8 cellular contexts compared by ENCODE assay signal in the genomic region with DNA sequence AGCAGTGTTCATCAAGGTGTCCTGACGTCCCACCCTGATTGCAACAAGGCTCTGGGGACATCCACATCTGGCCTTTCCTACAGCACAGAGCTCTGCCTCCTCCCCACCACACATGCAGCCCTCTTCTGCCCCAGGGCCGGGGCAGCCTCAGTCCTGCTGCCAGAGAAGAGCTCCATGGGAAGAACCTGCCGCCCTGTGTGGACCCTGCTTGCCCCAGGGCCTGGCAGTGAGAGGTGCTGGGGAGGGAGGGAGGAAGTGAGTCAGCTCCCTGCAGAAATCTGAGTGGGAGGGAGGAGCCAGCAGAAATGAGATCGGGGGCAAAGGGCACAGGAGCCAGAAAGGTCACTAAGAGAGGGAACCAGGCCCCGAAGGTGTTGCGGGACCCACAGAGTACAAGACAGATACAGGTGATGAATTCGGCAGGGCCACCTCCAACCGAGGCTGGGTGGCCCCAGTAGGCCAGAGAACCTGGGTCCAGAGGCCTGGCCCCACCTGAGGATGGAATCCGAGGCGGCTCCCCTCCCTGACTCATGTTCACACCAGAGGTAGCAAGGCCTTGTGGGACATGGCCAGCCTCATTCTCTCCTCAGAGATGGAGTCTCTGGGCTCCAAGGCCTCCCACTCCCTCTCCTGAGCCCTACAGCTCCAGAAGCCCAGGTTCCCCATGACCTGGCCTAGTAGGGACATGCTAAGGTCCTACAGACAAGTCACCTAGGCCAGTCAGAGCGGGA. TPM values are rescaled to one million over a fixed set of nuclear protein-coding genes. Genes with fewer than 3 reads are reported as not detected.
DNase-seq lines count a peak whose midpoint lies in the region; ATAC-seq lines count a peak whose summit lies in the region.

No MANE protein-coding gene starts in this region.

- H3K27me3 Mint-ChIP-seq in activated naive CD8-positive, alpha-beta T cell: no peaks in the 10 kb centered on the region

- ATAC-seq in HG03520 (IDR thresholded peaks at IDR 0.05; ENCODE audit: unreplicated experiment) (no peak), GM19351 (IDR thresholded peaks at IDR 0.05; ENCODE audit: unreplicated experiment) (no peak)

- H3K27ac Mint-ChIP-seq in activated naive CD8-positive, alpha-beta T cell: peak overlapping the region; percentile 80

- H3K9me3 Mint-ChIP-seq in activated naive CD8-positive, alpha-beta T cell (ENCODE audit: low read depth): no peaks in the 10 kb centered on the region

- peaks cover 27% of the 10 kb centered on the region for H3K4me1 Mint-ChIP-seq in activated naive CD8-positive, alpha-beta T cell (ENCODE audit: low read depth)

- peak; percentile 92 for DNase-seq in Daoy (ENCODE audit: low read depth)
- DNase-seq in RPMI8226: peak; percentile 56
- peak; percentile 98 for DNase-seq in islet precursor cell
- peak; percentile 54 to 60 for DNase-seq in stimulated activated CD4-positive, alpha-beta T cell treated with anti-CD3 and anti-CD28 coated beads, Interleukin-4, amount 100 ng/mL, for 48 hours (ENCODE audit: low read depth in 2 of 2)
- no peak for DNase-seq in SHP77 (lab: John Stamatoyannopoulos, UW)

- peak overlapping the region; percentile 43 for H3K4me3 Mint-ChIP-seq in activated naive CD8-positive, alpha-beta T cell

- H3K36me3 Mint-ChIP-seq in activated naive CD8-positive, alpha-beta T cell: no peaks in the 10 kb centered on the region

RNA-seq across cellular contexts. Expression of a gene that starts 24.8 kb away (rescaled TPM):
- 11.9 and 20.1 TPM in 2 replicates for total RNA-seq in Daoy (2014; rRNA removed; shearing (Covaris generic))

Comparison
In these comparisons a context has a peak if more than half of its experiments do, and no peak if none do; other contexts are left out.
1. DNase-seq: peak in Daoy (single experiment), RPMI8226 (single experiment), islet precursor cell (single experiment) and stimulated activated CD4-positive, alpha-beta T cell treated with anti-CD3 and anti-CD28 coated beads, Interleukin-4, amount 100 ng/mL, for 48 hours (2 of 2); none in SHP77 (0 of 2).